Comparison of ENCODE assay signal across 9 cellular contexts in the genomic region with DNA sequence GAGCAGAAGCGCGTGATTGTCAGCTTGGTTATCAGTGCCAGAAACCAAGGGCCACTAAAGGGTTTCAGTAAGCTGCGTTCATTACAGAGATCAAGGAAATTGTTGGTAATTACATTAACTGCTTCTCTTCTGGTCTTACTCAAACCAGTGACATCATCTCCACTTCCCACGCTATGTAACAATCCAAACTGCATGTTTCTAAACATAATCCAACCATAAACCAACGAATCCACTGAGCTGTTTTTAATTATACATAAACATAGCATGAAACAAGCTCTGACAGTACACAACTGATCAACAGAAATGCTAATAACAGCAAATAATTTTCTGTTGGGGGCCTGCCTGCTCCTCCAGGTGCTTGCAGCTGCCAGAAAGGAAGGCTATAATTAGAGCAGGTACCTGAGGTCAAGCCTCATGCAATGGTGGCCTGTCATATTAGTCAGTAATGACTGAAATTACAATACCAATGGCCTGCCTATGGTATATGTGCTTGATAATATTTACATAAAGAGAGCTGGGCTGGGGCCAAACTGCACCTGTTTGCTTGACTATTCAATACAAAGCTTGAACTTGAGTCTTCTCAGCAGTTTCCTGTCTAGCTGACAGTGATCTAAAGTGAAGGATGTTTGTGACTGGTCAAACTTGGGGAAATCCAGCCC. TPM values are rescaled to one million over a fixed set of nuclear protein-coding genes. Genes with fewer than 3 reads are reported as not detected.
DNase-seq lines count a peak whose midpoint lies in the region; ATAC-seq, FAIRE-seq and TF ChIP-seq lines count a peak whose summit lies in the region.
"Had no signal": no experiment of that assay in that cellular context is flagged by ENCODE, and none has a peak within 500 bp of the region (broad histone marks: within the 10 kb centered on the region; RNA-seq: fewer than 3 reads in every experiment).

No MANE protein-coding gene starts in this region.

- peak overlapping the region; percentile 89 for H3K4me3 Mint-ChIP-seq in HFFc6
- peak overlapping the region; percentile 85 for H3K4me3 Mint-ChIP-seq in T-helper 2 cell treated with Interferon-gamma antibody and Interleukin-4, amounts not matched to agents 5 μg/mL and 100 μg/mL, for 36 hours
- H3K4me3 Mint-ChIP-seq in effector memory CD8-positive, alpha-beta T cell, result peak overlapping the region; percentile 77 to 86
- peak overlapping the region; percentile 68 to 94 (median 86) for H3K4me3 Mint-ChIP-seq in naive thymus-derived CD4-positive, alpha-beta T cell

- intact Hi-C loops in naive thymus-derived CD4-positive, alpha-beta T cell (cut with micrococcal nuclease), result loop anchor here (1.0 to 5.0 kb wide), 5 partner anchors 8 to 101 kb away; a partner anchor contains a TSS

- no peaks in the 10 kb centered on the region; the same call in 1 of the 2 replicates for H3K27me3 Mint-ChIP-seq in HFFc6 (ENCODE audit: insufficient read depth)
- H3K27me3 Mint-ChIP-seq in T-helper 2 cell treated with Interferon-gamma antibody and Interleukin-4, amounts not matched to agents 5 μg/mL and 100 μg/mL, for 36 hours (ENCODE audit: low read depth), result no peaks in the 10 kb centered on the region
- no peaks in the 10 kb centered on the region for H3K27me3 Mint-ChIP-seq in effector memory CD8-positive, alpha-beta T cell
- H3K27me3 Mint-ChIP-seq in naive thymus-derived CD4-positive, alpha-beta T cell, result no peaks in the 10 kb centered on the region

- TF ChIP-seq CTCF in 22Rv1 (IDR thresholded peaks at IDR 0.05) (no peak), HFFc6 (IDR thresholded peaks at IDR 0.05) (no peak)

- peak; percentile 52 for TF ChIP-seq POLR2A in GM12891 (IDR thresholded peaks at IDR 0.05; ENCODE audit: low read depth, low read length)

- peak; percentile 69 for ATAC-seq in effector memory CD8-positive, alpha-beta T cell (replicated peaks)
- peak; percentile 70 for ATAC-seq in naive thymus-derived CD4-positive, alpha-beta T cell

- peaks cover 53% of the 10 kb centered on the region for H3K4me1 Mint-ChIP-seq in HFFc6 (ENCODE audit: low read depth)
- peaks cover 49% of the 10 kb centered on the region for H3K4me1 Mint-ChIP-seq in T-helper 2 cell treated with Interferon-gamma antibody and Interleukin-4, amounts not matched to agents 5 μg/mL and 100 μg/mL, for 36 hours (ENCODE audit: low read depth)
- peaks cover 29 to 47% of the 10 kb centered on the region in 2 donors for H3K4me1 Mint-ChIP-seq in effector memory CD8-positive, alpha-beta T cell (ENCODE audit: low read depth in 2 of 2)
- peaks cover 26 to 59% (median 55%) of the 10 kb centered on the region in 7 donors for H3K4me1 Mint-ChIP-seq in naive thymus-derived CD4-positive, alpha-beta T cell

- no peaks in the 10 kb centered on the region for H3K9me3 Mint-ChIP-seq in HFFc6
- H3K9me3 Mint-ChIP-seq in T-helper 2 cell treated with Interferon-gamma antibody and Interleukin-4, amounts not matched to agents 5 μg/mL and 100 μg/mL, for 36 hours, result no peaks in the 10 kb centered on the region
- no peaks in the 10 kb centered on the region for H3K9me3 Mint-ChIP-seq in effector memory CD8-positive, alpha-beta T cell
- no peaks in the 10 kb centered on the region for H3K9me3 Mint-ChIP-seq in naive thymus-derived CD4-positive, alpha-beta T cell

- H3K9me3 ChIP-seq in naive thymus-derived CD4-positive, alpha-beta T cell (ENCODE audit: control insufficient read depth in 2 of 3, low read length in 3 of 3), result no peaks in the 10 kb centered on the region

- DNase-seq in GM12891 (ENCODE audit: insufficient read length, low spot score) (peak; percentile 42), HFFc6 (peak; percentile 70), NAMALWA (ENCODE audit: low spot score) (peak; percentile 93), NCI-H2171 (lab: John Stamatoyannopoulos, UW) (no peak)
- peak; percentile 60 for DNase-seq in T-helper 2 cell treated with Interferon-gamma antibody and Interleukin-4, amounts not matched to agents 5 μg/mL and 100 μg/mL, for 36 hours (ENCODE audit: low spot score)
- no peak for DNase-seq in effector memory CD8-positive, alpha-beta T cell
- DNase-seq in naive thymus-derived CD4-positive, alpha-beta T cell, result peak in 2 of 9 donors; percentile 15 to 25

- peak overlapping the region; percentile 55 for H3K4me3 ChIP-seq in naive thymus-derived CD4-positive, alpha-beta T cell (ENCODE audit: low read length)

- H3K27ac Mint-ChIP-seq in HFFc6, result peak overlapping the region; percentile 98
- H3K27ac Mint-ChIP-seq in T-helper 2 cell treated with Interferon-gamma antibody and Interleukin-4, amounts not matched to agents 5 μg/mL and 100 μg/mL, for 36 hours, result peak overlapping the region; percentile 98
- H3K27ac Mint-ChIP-seq in effector memory CD8-positive, alpha-beta T cell, result peak overlapping the region; percentile 89 to 94
- peak overlapping the region; percentile 84 to 97 (median 93) for H3K27ac Mint-ChIP-seq in naive thymus-derived CD4-positive, alpha-beta T cell

- POLR2A ChIA-PET in naive thymus-derived CD4-positive, alpha-beta T cell (lab: Charles Lee), result interaction anchor here (0.7 to 4.4 kb wide), 13 partner anchors 9 to 420 kb away, joined by 3 to 49 read pairs (median 4); a partner anchor contains a TSS

- CTCF ChIA-PET in naive thymus-derived CD4-positive, alpha-beta T cell (lab: Charles Lee), result interaction anchor here (0.6 to 1.3 kb wide), 5 partner anchors 8 to 74 kb away, joined by 3 to 4 read pairs (median 4); no protein-coding TSS in a partner anchor

- H3K4me1 ChIP-seq in naive thymus-derived CD4-positive, alpha-beta T cell (ENCODE audit: control insufficient read depth in 2 of 2, insufficient read depth in 2 of 2, low read length in 2 of 2), result peaks cover 8 to 17% of the 10 kb centered on the region in 2 donors

- peak; percentile 89 for FAIRE-seq in GM12891 (lab: Jason Lieb, UNC)
- FAIRE-seq: H1 had no signal

- H3K36me3 ChIP-seq in naive thymus-derived CD4-positive, alpha-beta T cell (ENCODE audit: control insufficient read depth in 2 of 3, insufficient read depth in 3 of 3, low read length in 3 of 3), result peaks cover 0 to 6% (median 0%) of the 10 kb centered on the region in 3 experiments

- peaks cover 16% of the 10 kb centered on the region for H3K36me3 Mint-ChIP-seq in HFFc6 (ENCODE audit: low read depth)
- peaks cover 22% of the 10 kb centered on the region for H3K36me3 Mint-ChIP-seq in T-helper 2 cell treated with Interferon-gamma antibody and Interleukin-4, amounts not matched to agents 5 μg/mL and 100 μg/mL, for 36 hours (ENCODE audit: low read depth)
- H3K36me3 Mint-ChIP-seq in effector memory CD8-positive, alpha-beta T cell (ENCODE audit: insufficient read depth), result peaks cover 10% of the 10 kb centered on the region
- H3K36me3 Mint-ChIP-seq in naive thymus-derived CD4-positive, alpha-beta T cell, result peaks cover 0 to 15% (median 10%) of the 10 kb centered on the region in 5 donors

- no peaks in the 10 kb centered on the region for H3K27me3 ChIP-seq in naive thymus-derived CD4-positive, alpha-beta T cell (ENCODE audit: control insufficient read depth in 2 of 2, insufficient read depth in 2 of 2, low read length in 2 of 2)

- H3K27ac ChIP-seq in 22Rv1, result peak overlapping the region; percentile 94
- H3K27ac ChIP-seq in naive thymus-derived CD4-positive, alpha-beta T cell (ENCODE audit: low read depth, low read length), result peak overlapping the region; percentile 72

TF ChIP-seq in GM12891, 5 proteins besides CTCF, POLR2A, EP300 and RAD21:
- peak; percentile 63; the same call in 1 of the 2 replicates for TF ChIP-seq POU2F2 (IDR thresholded peaks at IDR 0.05; ENCODE audit: low read depth, low read length)
- TF ChIP-seq POLR2AphosphoS5 (IDR thresholded peaks at IDR 0.05; ENCODE audit: low read depth, low read length), result peak; percentile 66
- no peak; the same call in 1 of the 2 replicates for TF ChIP-seq TAF1 (IDR thresholded peaks at IDR 0.05; ENCODE audit: low read depth, low read length)
- peak; percentile 13; the same call in 1 of the 2 replicates for TF ChIP-seq SPI1 (IDR thresholded peaks at IDR 0.05; ENCODE audit: low read depth, low read length)

RNA-seq across cellular contexts. Expression of a gene that starts 40.1 kb away (rescaled TPM):
- 57.1 TPM for polyA plus RNA-seq in GM12891 (2012; ENCODE audit: low read depth, missing spikeins)
- total RNA-seq in HFFc6 (2021; fragmentation: NEBNext Ultra II Directional; extraction: Animal tissue kit (Norgen Biotek cat#: 25700)), result 10 to 100 TPM; 56.0 to 65.1 (median 59.4) TPM
- total RNA-seq in naive thymus-derived CD4-positive, alpha-beta T cell, result 10 to 100 TPM; 45.2 to 74.6 (median 53.7) TPM
- polyA plus RNA-seq in naive thymus-derived CD4-positive, alpha-beta T cell, result 1 to 10 TPM; 8.8 to 8.9 TPM

Comparison
In these comparisons a context has a peak if more than half of its experiments do, and no peak if none do; other contexts are left out.
1. DNase-seq: peak in GM12891 (single experiment), HFFc6 (single experiment), NAMALWA (single experiment) and T-helper 2 cell treated with Interferon-gamma antibody and Interleukin-4, amounts not matched to agents 5 μg/mL and 100 μg/mL, for 36 hours (single experiment); none in effector memory CD8-positive, alpha-beta T cell (0 of 3) and NCI-H2171 (single experiment).
2. Peak in every context shown above with its lines, with median percentiles within 50 percentile points of each other: H3K27ac Mint-ChIP-seq and H3K4me3 Mint-ChIP-seq.